ENCODE assay signal across 10 cellular contexts in genomic region chr1:145991799-145992412, GRCh38. TPM values are rescaled to one million over a fixed set of nuclear protein-coding genes. Genes with fewer than 3 reads are reported as not detected.
A peak's percentile ranks its signal among the peaks of the same experiment; 100 is the strongest.
DNase-seq lines count a peak whose midpoint lies in the region; ATAC-seq, FAIRE-seq and TF ChIP-seq lines count a peak whose summit lies in the region.
"Had no signal": no experiment of that assay in that cellular context is flagged by ENCODE, and none has a peak within 500 bp of the region (broad histone marks: within the 10 kb centered on the region; RNA-seq: fewer than 3 reads in every experiment).

No MANE protein-coding gene starts in this region.

- peak in 1 of 3 donors; percentile 24 for DNase-seq in CD4-positive, CD25-positive, alpha-beta regulatory T cell
- DNase-seq in NCI-H345 (lab: John Stamatoyannopoulos, UW) = peak; percentile 55
- DNase-seq in GF-D8 (lab: John Stamatoyannopoulos, UW) = no peak
- DNase-seq in urothelium cell line (ENCODE audit: low spot score) = no peak

- peaks cover 42% of the 10 kb centered on the region for H3K36me3 ChIP-seq in CD4-positive, CD25-positive, alpha-beta regulatory T cell (ENCODE audit: control insufficient read depth, insufficient read depth, low read length)
- H3K36me3 ChIP-seq in duodenal mucosa (ENCODE audit: control insufficient read depth in 1 of 2, insufficient read depth in 2 of 2, low read length in 2 of 2) = peaks cover 31 to 35% of the 10 kb centered on the region in 2 donors

- H3K27me3 Mint-ChIP-seq in CD4-positive, CD25-positive, alpha-beta regulatory T cell = no peaks in the 10 kb centered on the region
- no peaks in the 10 kb centered on the region for H3K27me3 Mint-ChIP-seq in nephron (ENCODE audit: low read depth)

- peak overlapping the region; percentile 93 for H3K27ac ChIP-seq in CD4-positive, CD25-positive, alpha-beta regulatory T cell (ENCODE audit: insufficient read depth, low read length, poor library complexity, severe bottlenecking)
- H3K27ac ChIP-seq in duodenal mucosa (ENCODE audit: low read depth, low read length) = peak overlapping the region; percentile 39

- peak overlapping the region in 2 of 3 donors; percentile 88 to 96 for H3K27ac Mint-ChIP-seq in CD4-positive, CD25-positive, alpha-beta regulatory T cell
- peak overlapping the region; percentile 86 to 97 (median 95) for H3K27ac Mint-ChIP-seq in nephron

- peak overlapping the region; percentile 90 to 100 (median 98) for H3K4me3 Mint-ChIP-seq in CD4-positive, CD25-positive, alpha-beta regulatory T cell
- H3K4me3 Mint-ChIP-seq in nephron = peak overlapping the region; percentile 90 to 96 (median 94)

- no peak for ATAC-seq in CD4-positive, CD25-positive, alpha-beta regulatory T cell (ENCODE audit: low read depth in 2 of 2)
- ATAC-seq in GM19035 (IDR thresholded peaks at IDR 0.05; ENCODE audit: unreplicated experiment) = no peak
- no peak for ATAC-seq in HG03108 (IDR thresholded peaks at IDR 0.05; ENCODE audit: unreplicated experiment)

- TF ChIP-seq CTCF in nephron (IDR thresholded peaks at IDR 0.05; ENCODE audit: unreplicated experiment in 3 of 3) = no peak

- peak overlapping the region; percentile 97 for H3K4me3 ChIP-seq in CD4-positive, CD25-positive, alpha-beta regulatory T cell (ENCODE audit: low read depth, low read length)
- peak overlapping the region; percentile 85 to 91 for H3K4me3 ChIP-seq in duodenal mucosa (ENCODE audit: low read depth in 1 of 2, low read length in 2 of 2)

- H3K9me3 Mint-ChIP-seq in CD4-positive, CD25-positive, alpha-beta regulatory T cell = peaks cover 0 to 10% (median 1%) of the 10 kb centered on the region in 7 donors
- H3K9me3 Mint-ChIP-seq in nephron = no peaks in the 10 kb centered on the region

- H3K9me3 ChIP-seq in CD4-positive, CD25-positive, alpha-beta regulatory T cell (ENCODE audit: control insufficient read depth in 2 of 2, low read length in 2 of 2) = no peaks in the 10 kb centered on the region
- no peaks in the 10 kb centered on the region for H3K9me3 ChIP-seq in duodenal mucosa (ENCODE audit: control insufficient read depth in 1 of 2, low read length in 2 of 2)

- H3K4me1 Mint-ChIP-seq in CD4-positive, CD25-positive, alpha-beta regulatory T cell = peaks cover 19 to 59% (median 49%) of the 10 kb centered on the region in 4 donors
- H3K4me1 Mint-ChIP-seq in nephron = peaks cover 45% of the 10 kb centered on the region

- peaks cover 49% of the 10 kb centered on the region for H3K36me3 Mint-ChIP-seq in CD4-positive, CD25-positive, alpha-beta regulatory T cell
- peaks cover 59% of the 10 kb centered on the region for H3K36me3 Mint-ChIP-seq in nephron (ENCODE audit: low read depth)

- peaks cover 45% of the 10 kb centered on the region for H3K4me1 ChIP-seq in CD4-positive, CD25-positive, alpha-beta regulatory T cell (ENCODE audit: control insufficient read depth, insufficient read depth, low read length, poor library complexity, severe bottlenecking)
- H3K4me1 ChIP-seq in duodenal mucosa (ENCODE audit: control insufficient read depth in 1 of 2, insufficient read depth in 2 of 2, low read length in 2 of 2) = peaks cover 20 to 28% of the 10 kb centered on the region in 2 donors

- no peaks in the 10 kb centered on the region for H3K27me3 ChIP-seq in CD4-positive, CD25-positive, alpha-beta regulatory T cell (ENCODE audit: control insufficient read depth, insufficient read depth, low read length)
- no peaks in the 10 kb centered on the region for H3K27me3 ChIP-seq in duodenal mucosa (ENCODE audit: control insufficient read depth in 1 of 2, insufficient read depth in 2 of 2, low read length in 2 of 2)

- no peak for FAIRE-seq in urothelium cell line (lab: Jason Lieb, UNC)

- peak overlapping the region in 1 of 2 donors; percentile 76 for H3K9ac ChIP-seq in duodenal mucosa (ENCODE audit: low read depth in 1 of 2, low read length in 2 of 2)

RNA-seq across cellular contexts. Expression of gene TXNIP, which starts 4.5 kb away (rescaled TPM):
- 1,496 TPM for total RNA-seq in CD4-positive, CD25-positive, alpha-beta regulatory T cell
- 1,000 to 10,000 TPM; 2,637 to 4,955 (median 3,590) TPM for polyA plus RNA-seq in CD4-positive, CD25-positive, alpha-beta regulatory T cell

RNA-seq across cellular contexts. Expression of gene POLR3GL, which starts 27.4 kb away (rescaled TPM):
- 30.8 TPM for total RNA-seq in CD4-positive, CD25-positive, alpha-beta regulatory T cell
- polyA plus RNA-seq in CD4-positive, CD25-positive, alpha-beta regulatory T cell = 100 to 1,000 TPM; 103 to 129 (median 109) TPM

RNA-seq across cellular contexts. Expression of gene ANKRD34A, which starts 27.5 kb away (rescaled TPM):
- 1.6 TPM for total RNA-seq in CD4-positive, CD25-positive, alpha-beta regulatory T cell
- under 1 TPM; 0.07 to 0.45 (median 0.31) TPM for polyA plus RNA-seq in CD4-positive, CD25-positive, alpha-beta regulatory T cell

RNA-seq across cellular contexts. Expression of gene HJV, which starts 29.6 kb away (rescaled TPM):
- total RNA-seq in CD4-positive, CD25-positive, alpha-beta regulatory T cell = not detected
- polyA plus RNA-seq in CD4-positive, CD25-positive, alpha-beta regulatory T cell = not detected
- total RNA-seq: fibroblast of lung; T-helper 1 cell treated with Interleukin-12 subunit alpha and Interleukin-12 subunit beta and Interleukin-4 antibody, amounts not matched to agents 30 ng/mL and 1 ng/mL, for 36 hours had no signal
- polyA plus RNA-seq: fibroblast of lung had no signal

RNA-seq across cellular contexts. Expression of gene LIX1L, which starts 34.1 kb away (rescaled TPM):
- 36.2 TPM for total RNA-seq in CD4-positive, CD25-positive, alpha-beta regulatory T cell
- polyA plus RNA-seq in CD4-positive, CD25-positive, alpha-beta regulatory T cell = 10 to 100 TPM; 21.7 to 26.9 (median 25.9) TPM
